Comparison of ENCODE assay signal across 8 cellular contexts in the genomic region with DNA sequence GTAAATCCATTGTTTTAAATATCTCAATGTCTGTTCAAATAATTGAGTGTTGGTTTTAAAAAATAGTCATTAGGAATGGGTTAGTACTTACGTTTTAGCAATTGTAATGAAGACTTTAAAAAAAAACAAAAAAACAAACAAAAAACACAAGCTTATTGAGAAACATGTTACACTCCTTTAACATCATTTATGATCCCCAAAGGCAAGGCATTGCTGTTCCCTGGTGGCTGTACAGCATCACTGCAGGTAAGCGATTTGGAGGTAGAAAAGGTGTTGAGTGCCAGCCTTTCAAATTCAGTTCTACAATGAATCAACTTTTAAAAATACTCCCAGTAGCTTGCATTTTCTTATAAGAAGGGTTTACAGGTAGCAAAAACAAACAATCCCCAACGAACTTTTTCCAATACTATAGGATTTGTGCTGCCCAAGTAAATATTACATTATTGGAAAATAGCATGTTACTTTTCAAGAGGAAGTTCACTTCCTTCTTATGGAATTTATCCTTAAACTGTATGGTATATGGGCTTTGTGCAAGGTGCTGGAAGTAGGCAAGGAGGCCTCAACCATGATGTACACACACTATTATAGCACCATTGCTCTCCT. TPM values are rescaled to one million over a fixed set of nuclear protein-coding genes. Genes with fewer than 3 reads are reported as not detected.
DNase-seq lines count a peak whose midpoint lies in the region; ATAC-seq, FAIRE-seq and TF ChIP-seq lines count a peak whose summit lies in the region.

No MANE protein-coding gene starts in this region.

- no peak overlapping the region for H3K23ac ChIP-seq in H1 (ENCODE audit: insufficient read length)

- H3K4me1 ChIP-seq in PC-3 (ENCODE audit: insufficient read depth, low read length) (no peaks in the 10 kb centered on the region; the same call in 1 of the 2 replicates), H1 (replicated peaks in 1 of 4; ENCODE audit: control insufficient read depth in 3 of 4, insufficient read depth in 4 of 4, low read length in 3 of 4) (no peaks in the 10 kb centered on the region), pancreas (peaks cover 0 to 7% (median 0%) of the 10 kb centered on the region in 3 donors)

- H3K4me2 ChIP-seq in PC-3 (ENCODE audit: low read length) (no peak overlapping the region), H1 (ENCODE audit: insufficient read depth in 1 of 2, low read depth in 2 of 2, low read length in 2 of 2) (no peak overlapping the region)

- no peak overlapping the region for H3K27ac ChIP-seq in 22Rv1
- H3K27ac ChIP-seq in PC-3 (ENCODE audit: low read length): no peak overlapping the region
- H3K27ac ChIP-seq in H1 (ENCODE audit: low read depth, low read length): no peak overlapping the region
- H3K27ac ChIP-seq in pancreas: no peak overlapping the region

- no peak overlapping the region for H2BK5ac ChIP-seq in H1 (ENCODE audit: low read depth, low read length)

- H3K79me2 ChIP-seq in PC-3 (ENCODE audit: low read length): no peaks in the 10 kb centered on the region
- no peaks in the 10 kb centered on the region for H3K79me2 ChIP-seq in H1 (ENCODE audit: control insufficient read depth in 1 of 2, insufficient read depth in 2 of 2, low read length in 2 of 2)

- no peak for FAIRE-seq in H1 (lab: Jason Lieb, UNC)
- FAIRE-seq in pancreas (lab: Jason Lieb, UNC): no peak

- H4K8ac ChIP-seq in H1 (ENCODE audit: extremely low read depth, insufficient read depth, low read length): no peak overlapping the region

- H3K9me3 ChIP-seq in PC-3 (ENCODE audit: low read length) (no peaks in the 10 kb centered on the region), H1 (ENCODE audit: insufficient read depth in 2 of 2, low read depth in 1 of 2, low read length in 1 of 2) (no peaks in the 10 kb centered on the region), pancreas (no peaks in the 10 kb centered on the region)

- no peaks in the 10 kb centered on the region for H3K27me3 ChIP-seq in PC-3 (ENCODE audit: low read length)
- no peaks in the 10 kb centered on the region for H3K27me3 ChIP-seq in H1 (replicated peaks in 1 of 4; ENCODE audit: control insufficient read depth in 3 of 4, extremely low read depth in 1 of 4, insufficient read depth in 3 of 4, low read length in 3 of 4)
- H3K27me3 ChIP-seq in pancreas: no peaks in the 10 kb centered on the region

- CTCF ChIA-PET in PC-3 (lab: Charles Lee): interaction anchor here (0.5 to 2.0 kb wide), 11 partner anchors 9 to 260 kb away, joined by 3 to 15 read pairs (median 5); no protein-coding TSS in a partner anchor
- CTCF ChIA-PET in H1 (lab: Charles Lee; ENCODE audit: partially characterized antibody): interaction anchor here (0.6 to 10.2 kb wide), 40 partner anchors 10 to 817 kb away, joined by 3 to 108 read pairs (median 4); a partner anchor contains a TSS

- peak; percentile 87 for TF ChIP-seq CTCF in 22Rv1 (IDR thresholded peaks at IDR 0.05)
- peak; percentile 91 for TF ChIP-seq CTCF in PC-3 (conservative IDR thresholded peaks at IDR 0.05; ENCODE audit: low read depth, low read length)
- peak; percentile 32 to 83 (median 70) for TF ChIP-seq CTCF in H1 (IDR thresholded peaks at IDR 0.05; ENCODE audit: control extremely low read depth in 1 of 3, insufficient read depth in 1 of 3, low read depth in 1 of 3, low read length in 3 of 3)
- peak; percentile 13 to 67 (median 58) for TF ChIP-seq CTCF in pancreas (IDR thresholded peaks at IDR 0.05)

- H2BK120ac ChIP-seq in H1 (replicated peaks; ENCODE audit: low read depth, low read length): no peak overlapping the region

- H3K9me2 ChIP-seq in PC-3 (replicated peaks; ENCODE audit: low read length): no peaks in the 10 kb centered on the region

- H3K14ac ChIP-seq in H1 (ENCODE audit: insufficient read length): no peak overlapping the region

- BruUV-seq in PC-3 (replicated peaks; lab: Mats Ljungman, UMichigan): no TSS peak

- H3K36me3 ChIP-seq in PC-3 (ENCODE audit: low read depth, low read length) (no peaks in the 10 kb centered on the region), H1 (ENCODE audit: control insufficient read depth in 2 of 4, insufficient read depth in 4 of 4, low read length in 3 of 4) (no peaks in the 10 kb centered on the region), pancreas (no peaks in the 10 kb centered on the region)

- no peak overlapping the region for H3K56ac ChIP-seq in H1 (replicated peaks; ENCODE audit: insufficient read length, low read depth, low read length)

- no peak overlapping the region for H2AK5ac ChIP-seq in H1 (ENCODE audit: low read depth, low read length)

- POLR2A ChIA-PET in PC-3 (lab: Charles Lee; ENCODE audit: unreplicated experiment) (no interaction called here), H1 (lab: Charles Lee; ENCODE audit: partially characterized antibody) (interaction anchor here (0.8 to 1.2 kb wide), 2 partner anchors 135 to 170 kb away, joined by 3 to 4 read pairs; no protein-coding TSS in a partner anchor)

- DNase-seq in DMS53 (lab: John Stamatoyannopoulos, UW) (peak; percentile 71), PC-3 (peak; percentile 71), H1 (ENCODE audit: low read depth in 1 of 2, low spot score in 2 of 2) (no peak), pancreas (peak in 2 of 6 donors; percentile 13 to 16)

- peak; percentile 87 to 88 for TF ChIP-seq RAD21 in H1 (IDR thresholded peaks at IDR 0.05 in 1 of 2, conservative IDR thresholded peaks at IDR 0.05 in 1 of 2; ENCODE audit: low read depth in 2 of 2, low read length in 2 of 2)

- H3F3A ChIP-seq in PC-3 (ENCODE audit: low read length, unreplicated experiment): no peaks in the 10 kb centered on the region

- no peaks in the 10 kb centered on the region for H3K79me1 ChIP-seq in H1 (ENCODE audit: low read depth, low read length)

- H2BK20ac ChIP-seq in H1 (ENCODE audit: low read length): no peak overlapping the region

- H3K18ac ChIP-seq in H1 (ENCODE audit: extremely low read depth, low read length): no peak overlapping the region

- no peak overlapping the region for H3K9ac ChIP-seq in PC-3 (ENCODE audit: low read length)
- 0 out of 7 replicates have a peak overlapping the region, but pooled peaks of 1 of the 4 experiments have one; percentile 19 for H3K9ac ChIP-seq in H1 (replicated peaks in 1 of 4; ENCODE audit: extremely low read depth in 1 of 4, low read depth in 3 of 4, low read length in 3 of 4)

- no peak overlapping the region for H3K4me3 ChIP-seq in PC-3 (ENCODE audit: low read length)
- H3K4me3 ChIP-seq in H1 (ENCODE audit: extremely low read depth in 1 of 4, insufficient read depth in 2 of 4, low read depth in 3 of 4, low read length in 4 of 4): no peak overlapping the region
- no peak overlapping the region for H3K4me3 ChIP-seq in pancreas

- WGBS in H1 (ENCODE audit: extremely low coverage in 1 of 2, insufficient coverage in 1 of 2, insufficient read length in 1 of 2, insufficient replicate concordance in 2 of 2, low coverage in 1 of 2, low lambda C conversion rate in 2 of 2, missing lambda C conversion rate in 1 of 2), 2 experiments: 17% methylated on average over 3 of the region's 3 CpGs; no CpG with 5 or more reads in 1 of the 2 experiments
- 14 to 17% methylated on average over 3 of the region's 3 CpGs for WGBS in pancreas, 2 donors

- H3K4ac ChIP-seq in H1 (replicated peaks; ENCODE audit: insufficient read length, low read depth, low read length): no peak overlapping the region

- H4K20me1 ChIP-seq in PC-3 (ENCODE audit: low read length) (no peaks in the 10 kb centered on the region), H1 (replicated peaks in 1 of 2; ENCODE audit: control insufficient read depth in 1 of 2, insufficient read depth in 2 of 2, low read length in 2 of 2) (no peaks in the 10 kb centered on the region)

- no peak for TF ChIP-seq EP300 in H1 (IDR thresholded peaks at IDR 0.05; ENCODE audit: borderline replicate concordance in 1 of 2, low read depth in 2 of 2, low read length in 2 of 2)

- intact Hi-C loops in PC-3 (cut with micrococcal nuclease) (loop anchor here (1.0 to 5.0 kb wide), 2 partner anchors 66 to 150 kb away; no protein-coding TSS in a partner anchor), pancreas (cut with DNase I) (no loop called here)

- H2BK12ac ChIP-seq in H1 (ENCODE audit: low read depth, low read length): no peak overlapping the region

- no peak overlapping the region for H4K5ac ChIP-seq in H1 (ENCODE audit: insufficient read length, low read depth, low read length)

- H4K91ac ChIP-seq in H1 (replicated peaks; ENCODE audit: insufficient read length, low read length): no peak overlapping the region

- H2BK15ac ChIP-seq in H1 (ENCODE audit: low read length): no peak overlapping the region

- H3K23me2 ChIP-seq in H1 (ENCODE audit: low read depth, low read length): no peaks in the 10 kb centered on the region

- peak; percentile 80 for ATAC-seq in HG02798 (IDR thresholded peaks at IDR 0.05; ENCODE audit: poor library complexity, unreplicated experiment)
- peak; percentile 76 for ATAC-seq in PC-3
- peak in 3 of 4 donors; percentile 71 to 87 (median 71) for ATAC-seq in pancreas
- no peak for ATAC-seq in GM21717 (IDR thresholded peaks at IDR 0.05; ENCODE audit: unreplicated experiment)
- no peak for ATAC-seq in GM21447 (IDR thresholded peaks at IDR 0.05; ENCODE audit: unreplicated experiment)

- H2AFZ ChIP-seq in PC-3 (ENCODE audit: low read length) (no peak overlapping the region), H1 (ENCODE audit: low read length) (no peak overlapping the region)

- no peak for TF ChIP-seq POLR2A in H1 (IDR thresholded peaks at IDR 0.05; ENCODE audit: control extremely low read depth in 1 of 2, low read depth in 2 of 2, low read length in 2 of 2)

RNA-seq across cellular contexts. Expression of a gene that starts 27.5 kb away (rescaled TPM):
- total RNA-seq in PC-3 (2014; rRNA removed): 11.6 and 11.7 TPM in 2 replicates
- total RNA-seq in H1 (2021; fragmentation: NEBNext Ultra II Directional; extraction: Animal tissue kit (Norgen Biotek cat#: 25700)): 4.6 and 5.7 TPM in 2 replicates
- polyA plus RNA-seq in H1 (2011; rRNA removed): 5.0 and 7.0 TPM in 2 replicates
- polyA plus RNA-seq in H1 (2011; cell fraction: cytosol; rRNA removed): 5.7 TPM
- 2.4 TPM for polyA plus RNA-seq in H1 (2011; cell fraction: nucleus; rRNA removed)
- polyA plus RNA-seq in H1 (2012, experiment 1 of 2): 4.1 to 5.5 TPM (median 5.0 TPM) in 4 replicates
- 3.1 TPM for polyA plus RNA-seq in H1 (2012, experiment 2 of 2)
- polyA plus RNA-seq in H1 (2013, experiment 1 of 2): 5.1 TPM
- 5.2 TPM for polyA plus RNA-seq in H1 (2013, experiment 2 of 2)
- 3.4 and 3.5 TPM in 2 replicates for polyA minus RNA-seq in H1 (2011; rRNA and poly(A)+ RNA removed)
- 3.7 TPM for polyA minus RNA-seq in H1 (2011; cell fraction: cytosol; rRNA and poly(A)+ RNA removed)
- polyA minus RNA-seq in H1 (2011; cell fraction: nucleus; rRNA and poly(A)+ RNA removed): 2.6 TPM
- 1 to 10 TPM in 5 of 6 donors, under 1 TPM in 1; 0.85 to 4.8 (median 2.1) TPM for total RNA-seq in pancreas
- polyA plus RNA-seq in pancreas: 1 to 10 TPM; 3.7 to 6.4 TPM

RNA-seq across cellular contexts. Expression of a gene that starts 39.9 kb away (rescaled TPM):
- 13.7 and 21.8 TPM in 2 replicates for total RNA-seq in PC-3 (2014; rRNA removed)
- total RNA-seq in H1 (2021; fragmentation: NEBNext Ultra II Directional; extraction: Animal tissue kit (Norgen Biotek cat#: 25700)): 82.1 and 85.1 TPM in 2 replicates
- polyA plus RNA-seq in H1 (2011; rRNA removed): 5.5 and 9.3 TPM in 2 replicates
- 10.2 TPM for polyA plus RNA-seq in H1 (2011; cell fraction: cytosol; rRNA removed)
- polyA plus RNA-seq in H1 (2011; cell fraction: nucleus; rRNA removed): 2.9 TPM
- polyA plus RNA-seq in H1 (2012, experiment 1 of 2): 20.1 to 59.8 TPM (median 23.8 TPM) in 4 replicates
- polyA plus RNA-seq in H1 (2012, experiment 2 of 2): 20.8 TPM
- 27.6 TPM for polyA plus RNA-seq in H1 (2013, experiment 1 of 2)
- 27.1 TPM for polyA plus RNA-seq in H1 (2013, experiment 2 of 2)
- polyA minus RNA-seq in H1 (2011; rRNA and poly(A)+ RNA removed): 11.8 and 16.2 TPM in 2 replicates
- polyA minus RNA-seq in H1 (2011; cell fraction: cytosol; rRNA and poly(A)+ RNA removed): 18.4 TPM
- 13.5 TPM for polyA minus RNA-seq in H1 (2011; cell fraction: nucleus; rRNA and poly(A)+ RNA removed)
- 10 to 100 TPM; 15.5 to 27.4 (median 23.4) TPM for total RNA-seq in pancreas
- 10 to 100 TPM in 1 of 2 donors, 1 to 10 TPM in 1; 6.1 to 12.4 TPM for polyA plus RNA-seq in pancreas

Comparison
In these comparisons a context has a peak if more than half of its experiments do, and no peak if none do; other contexts are left out.
1. DNase-seq: peak in DMS53 (single experiment) and PC-3 (single experiment); none in H1 (0 of 2).
2. ATAC-seq: peak in HG02798 (single experiment), PC-3 (single experiment) and pancreas (3 of 4); none in GM21717 (single experiment) and GM21447 (single experiment).
3. Peak in every context shown above with its lines, with median percentiles within 50 percentile points of each other: CTCF ChIP-seq.